Comparison of ENCODE assay signal across 1 cellular context in genomic region chr7:106021211-106022067, GRCh38.
TF ChIP-seq lines count a peak whose summit lies in the region.

No MANE protein-coding gene starts in this region.

TF ChIP-seq in H1, 55 proteins besides CTCF, POLR2A, EP300 and RAD21:
- TF ChIP-seq MAX (IDR thresholded peaks at IDR 0.05) (peak; percentile 32; the same call in 1 of the 2 replicates), SP1 (IDR thresholded peaks at IDR 0.05; ENCODE audit: low read depth, low read length) (no peak), EZH2 (IDR thresholded peaks at IDR 0.05; ENCODE audit: low read depth, low read length, severe bottlenecking) (no peak), CHD1 (IDR thresholded peaks at IDR 0.05; ENCODE audit: low read depth, low read length) (no peak), GABPA (IDR thresholded peaks at IDR 0.05; ENCODE audit: borderline replicate concordance, insufficient read depth, low read length) (no peak), JUN (IDR thresholded peaks at IDR 0.05; ENCODE audit: low read depth, low read length) (no peak), CBX8 (IDR thresholded peaks at IDR 0.05; ENCODE audit: borderline replicate concordance, low read depth, low read length) (no peak), TCF12 (IDR thresholded peaks at IDR 0.05; ENCODE audit: low read depth, low read length) (no peak), CEBPB (IDR thresholded peaks at IDR 0.05; ENCODE audit: low read depth, low read length) (peak; percentile 54; the same call in 1 of the 2 replicates), CBX5 (IDR thresholded peaks at IDR 0.05; ENCODE audit: low read depth, low read length) (no peak), TAF7 (optimal IDR thresholded peaks at IDR 0.05; ENCODE audit: borderline replicate concordance, low read depth, low read length) (no peak), CHD2 (IDR thresholded peaks at IDR 0.05; ENCODE audit: low read length) (no peak), EGR1 (IDR thresholded peaks at IDR 0.05; ENCODE audit: borderline replicate concordance, low read depth, low read length) (no peak), SRF (IDR thresholded peaks at IDR 0.05; ENCODE audit: low read depth, low read length) (no peak), KDM5A (IDR thresholded peaks at IDR 0.05; ENCODE audit: low read length) (no peak), POLR2AphosphoS5 (IDR thresholded peaks at IDR 0.05; ENCODE audit: low read depth, low read length) (no peak), TAF1 (IDR thresholded peaks at IDR 0.05; ENCODE audit: low read depth, low read length) (no peak), NRF1 (IDR thresholded peaks at IDR 0.05; ENCODE audit: low read depth, low read length) (no peak), NANOG (IDR thresholded peaks at IDR 0.05; ENCODE audit: insufficient read depth, low read depth, low read length, poor library complexity, severe bottlenecking) (no peak), RBBP5 (IDR thresholded peaks at IDR 0.05; ENCODE audit: borderline replicate concordance, low read depth, low read length) (0 out of 2 replicates have a peak, but pooled peaks have one; percentile 40)
- TF ChIP-seq, protein P1, sequence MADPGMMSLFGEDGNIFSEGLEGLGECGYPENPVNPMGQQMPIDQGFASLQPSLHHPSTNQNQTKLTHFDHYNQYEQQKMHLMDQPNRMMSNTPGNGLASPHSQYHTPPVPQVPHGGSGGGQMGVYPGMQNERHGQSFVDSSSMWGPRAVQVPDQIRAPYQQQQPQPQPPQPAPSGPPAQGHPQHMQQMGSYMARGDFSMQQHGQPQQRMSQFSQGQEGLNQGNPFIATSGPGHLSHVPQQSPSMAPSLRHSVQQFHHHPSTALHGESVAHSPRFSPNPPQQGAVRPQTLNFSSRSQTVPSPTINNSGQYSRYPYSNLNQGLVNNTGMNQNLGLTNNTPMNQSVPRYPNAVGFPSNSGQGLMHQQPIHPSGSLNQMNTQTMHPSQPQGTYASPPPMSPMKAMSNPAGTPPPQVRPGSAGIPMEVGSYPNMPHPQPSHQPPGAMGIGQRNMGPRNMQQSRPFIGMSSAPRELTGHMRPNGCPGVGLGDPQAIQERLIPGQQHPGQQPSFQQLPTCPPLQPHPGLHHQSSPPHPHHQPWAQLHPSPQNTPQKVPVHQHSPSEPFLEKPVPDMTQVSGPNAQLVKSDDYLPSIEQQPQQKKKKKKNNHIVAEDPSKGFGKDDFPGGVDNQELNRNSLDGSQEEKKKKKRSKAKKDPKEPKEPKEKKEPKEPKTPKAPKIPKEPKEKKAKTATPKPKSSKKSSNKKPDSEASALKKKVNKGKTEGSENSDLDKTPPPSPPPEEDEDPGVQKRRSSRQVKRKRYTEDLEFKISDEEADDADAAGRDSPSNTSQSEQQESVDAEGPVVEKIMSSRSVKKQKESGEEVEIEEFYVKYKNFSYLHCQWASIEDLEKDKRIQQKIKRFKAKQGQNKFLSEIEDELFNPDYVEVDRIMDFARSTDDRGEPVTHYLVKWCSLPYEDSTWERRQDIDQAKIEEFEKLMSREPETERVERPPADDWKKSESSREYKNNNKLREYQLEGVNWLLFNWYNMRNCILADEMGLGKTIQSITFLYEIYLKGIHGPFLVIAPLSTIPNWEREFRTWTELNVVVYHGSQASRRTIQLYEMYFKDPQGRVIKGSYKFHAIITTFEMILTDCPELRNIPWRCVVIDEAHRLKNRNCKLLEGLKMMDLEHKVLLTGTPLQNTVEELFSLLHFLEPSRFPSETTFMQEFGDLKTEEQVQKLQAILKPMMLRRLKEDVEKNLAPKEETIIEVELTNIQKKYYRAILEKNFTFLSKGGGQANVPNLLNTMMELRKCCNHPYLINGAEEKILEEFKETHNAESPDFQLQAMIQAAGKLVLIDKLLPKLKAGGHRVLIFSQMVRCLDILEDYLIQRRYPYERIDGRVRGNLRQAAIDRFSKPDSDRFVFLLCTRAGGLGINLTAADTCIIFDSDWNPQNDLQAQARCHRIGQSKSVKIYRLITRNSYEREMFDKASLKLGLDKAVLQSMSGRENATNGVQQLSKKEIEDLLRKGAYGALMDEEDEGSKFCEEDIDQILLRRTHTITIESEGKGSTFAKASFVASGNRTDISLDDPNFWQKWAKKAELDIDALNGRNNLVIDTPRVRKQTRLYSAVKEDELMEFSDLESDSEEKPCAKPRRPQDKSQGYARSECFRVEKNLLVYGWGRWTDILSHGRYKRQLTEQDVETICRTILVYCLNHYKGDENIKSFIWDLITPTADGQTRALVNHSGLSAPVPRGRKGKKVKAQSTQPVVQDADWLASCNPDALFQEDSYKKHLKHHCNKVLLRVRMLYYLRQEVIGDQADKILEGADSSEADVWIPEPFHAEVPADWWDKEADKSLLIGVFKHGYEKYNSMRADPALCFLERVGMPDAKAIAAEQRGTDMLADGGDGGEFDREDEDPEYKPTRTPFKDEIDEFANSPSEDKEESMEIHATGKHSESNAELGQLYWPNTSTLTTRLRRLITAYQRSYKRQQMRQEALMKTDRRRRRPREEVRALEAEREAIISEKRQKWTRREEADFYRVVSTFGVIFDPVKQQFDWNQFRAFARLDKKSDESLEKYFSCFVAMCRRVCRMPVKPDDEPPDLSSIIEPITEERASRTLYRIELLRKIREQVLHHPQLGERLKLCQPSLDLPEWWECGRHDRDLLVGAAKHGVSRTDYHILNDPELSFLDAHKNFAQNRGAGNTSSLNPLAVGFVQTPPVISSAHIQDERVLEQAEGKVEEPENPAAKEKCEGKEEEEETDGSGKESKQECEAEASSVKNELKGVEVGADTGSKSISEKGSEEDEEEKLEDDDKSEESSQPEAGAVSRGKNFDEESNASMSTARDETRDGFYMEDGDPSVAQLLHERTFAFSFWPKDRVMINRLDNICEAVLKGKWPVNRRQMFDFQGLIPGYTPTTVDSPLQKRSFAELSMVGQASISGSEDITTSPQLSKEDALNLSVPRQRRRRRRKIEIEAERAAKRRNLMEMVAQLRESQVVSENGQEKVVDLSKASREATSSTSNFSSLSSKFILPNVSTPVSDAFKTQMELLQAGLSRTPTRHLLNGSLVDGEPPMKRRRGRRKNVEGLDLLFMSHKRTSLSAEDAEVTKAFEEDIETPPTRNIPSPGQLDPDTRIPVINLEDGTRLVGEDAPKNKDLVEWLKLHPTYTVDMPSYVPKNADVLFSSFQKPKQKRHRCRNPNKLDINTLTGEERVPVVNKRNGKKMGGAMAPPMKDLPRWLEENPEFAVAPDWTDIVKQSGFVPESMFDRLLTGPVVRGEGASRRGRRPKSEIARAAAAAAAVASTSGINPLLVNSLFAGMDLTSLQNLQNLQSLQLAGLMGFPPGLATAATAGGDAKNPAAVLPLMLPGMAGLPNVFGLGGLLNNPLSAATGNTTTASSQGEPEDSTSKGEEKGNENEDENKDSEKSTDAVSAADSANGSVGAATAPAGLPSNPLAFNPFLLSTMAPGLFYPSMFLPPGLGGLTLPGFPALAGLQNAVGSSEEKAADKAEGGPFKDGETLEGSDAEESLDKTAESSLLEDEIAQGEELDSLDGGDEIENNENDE (IDR thresholded peaks at IDR 0.05; ENCODE audit: insufficient replicate concordance, low read length) = no peak
